ENCODE assay signal across 2 cellular contexts in the genomic region with DNA sequence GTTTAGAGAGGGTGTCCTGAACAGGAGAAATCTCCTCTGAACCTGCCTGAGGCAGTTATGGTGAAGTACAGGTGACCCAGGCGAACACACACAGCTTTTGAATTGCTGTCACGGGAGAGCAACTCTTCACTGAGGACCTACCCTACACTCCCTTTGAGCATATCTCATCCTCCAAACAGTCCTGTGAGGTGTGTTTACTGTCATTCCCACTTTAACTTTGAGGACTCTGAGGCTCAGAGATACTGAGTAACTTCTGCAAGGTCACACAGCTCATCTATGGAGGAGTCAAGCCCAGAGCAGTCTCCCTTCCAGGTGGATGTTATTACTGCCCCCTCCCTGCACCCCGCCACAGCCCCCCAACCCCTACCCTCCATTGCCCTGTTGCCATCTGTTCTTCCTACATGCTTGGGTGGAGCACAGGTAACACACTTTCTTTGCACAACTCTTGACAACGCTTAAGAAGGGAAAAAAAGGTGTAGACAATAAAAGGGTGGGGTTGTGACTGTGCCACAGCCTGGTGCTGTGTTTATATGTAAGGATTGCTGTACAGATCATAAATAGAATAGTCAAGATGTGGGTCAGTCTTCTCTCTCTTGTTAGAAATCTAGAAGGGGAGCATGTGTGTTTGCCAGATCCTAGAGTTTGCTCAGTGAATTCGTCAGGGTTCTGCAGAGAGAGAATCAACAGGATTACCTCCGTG.
TF ChIP-seq lines count a peak whose summit lies in the region.

No MANE protein-coding gene starts in this region.

TF ChIP-seq in A549, 52 proteins besides CTCF, POLR2A, EP300 and RAD21 (continued from another document):
- TF ChIP-seq, protein P1, sequence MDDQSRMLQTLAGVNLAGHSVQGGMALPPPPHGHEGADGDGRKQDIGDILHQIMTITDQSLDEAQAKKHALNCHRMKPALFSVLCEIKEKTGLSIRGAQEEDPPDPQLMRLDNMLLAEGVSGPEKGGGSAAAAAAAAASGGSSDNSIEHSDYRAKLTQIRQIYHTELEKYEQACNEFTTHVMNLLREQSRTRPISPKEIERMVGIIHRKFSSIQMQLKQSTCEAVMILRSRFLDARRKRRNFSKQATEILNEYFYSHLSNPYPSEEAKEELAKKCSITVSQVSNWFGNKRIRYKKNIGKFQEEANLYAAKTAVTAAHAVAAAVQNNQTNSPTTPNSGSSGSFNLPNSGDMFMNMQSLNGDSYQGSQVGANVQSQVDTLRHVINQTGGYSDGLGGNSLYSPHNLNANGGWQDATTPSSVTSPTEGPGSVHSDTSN (IDR thresholded peaks at IDR 0.05): no peak
- TF ChIP-seq, protein P2, sequence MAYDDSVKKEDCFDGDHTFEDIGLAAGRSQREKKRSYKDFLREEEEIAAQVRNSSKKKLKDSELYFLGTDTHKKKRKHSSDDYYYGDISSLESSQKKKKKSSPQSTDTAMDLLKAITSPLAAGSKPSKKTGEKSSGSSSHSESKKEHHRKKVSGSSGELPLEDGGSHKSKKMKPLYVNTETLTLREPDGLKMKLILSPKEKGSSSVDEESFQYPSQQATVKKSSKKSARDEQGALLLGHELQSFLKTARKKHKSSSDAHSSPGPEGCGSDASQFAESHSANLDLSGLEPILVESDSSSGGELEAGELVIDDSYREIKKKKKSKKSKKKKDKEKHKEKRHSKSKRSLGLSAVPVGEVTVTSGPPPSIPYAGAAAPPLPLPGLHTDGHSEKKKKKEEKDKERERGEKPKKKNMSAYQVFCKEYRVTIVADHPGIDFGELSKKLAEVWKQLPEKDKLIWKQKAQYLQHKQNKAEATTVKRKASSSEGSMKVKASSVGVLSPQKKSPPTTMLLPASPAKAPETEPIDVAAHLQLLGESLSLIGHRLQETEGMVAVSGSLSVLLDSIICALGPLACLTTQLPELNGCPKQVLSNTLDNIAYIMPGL (CRISPR knock-in tag; IDR thresholded peaks at IDR 0.05; ENCODE audit: borderline replicate concordance): no peak
- no peak for TF ChIP-seq POLR2AphosphoS2 (conservative IDR thresholded peaks at IDR 0.05; ENCODE audit: low read length)
- no peak for TF ChIP-seq CBX2 (IDR thresholded peaks at IDR 0.05; ENCODE audit: borderline replicate concordance, low read depth)
- TF ChIP-seq KDM5A (IDR thresholded peaks at IDR 0.05): no peak
TF ChIP-seq in A549: peak in this region for 0.

TF ChIP-seq in K562, 482 proteins besides CTCF, POLR2A, EP300 and RAD21 (continued from another document):
- TF ChIP-seq, protein P3, sequence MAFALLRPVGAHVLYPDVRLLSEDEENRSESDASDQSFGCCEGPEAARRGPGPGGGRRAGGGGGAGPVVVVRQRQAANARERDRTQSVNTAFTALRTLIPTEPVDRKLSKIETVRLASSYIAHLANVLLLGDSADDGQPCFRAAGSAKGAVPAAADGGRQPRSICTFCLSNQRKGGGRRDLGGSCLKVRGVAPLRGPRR (CRISPR knock-in tag; IDR thresholded peaks at IDR 0.05): no peak
- TF ChIP-seq HNRNPLL (IDR thresholded peaks at IDR 0.05; ENCODE audit: low read depth, low read length, poor library complexity, severe bottlenecking): no peak
- no peak for TF ChIP-seq U2AF1 (optimal IDR thresholded peaks at IDR 0.05; ENCODE audit: low read depth, low read length)
